Comparison of ENCODE assay signal across 8 cellular contexts in genomic region chr3:38834110-38834509, GRCh38. TPM values are rescaled to one million over a fixed set of nuclear protein-coding genes. Genes with fewer than 3 reads are reported as not detected.
DNase-seq lines count a peak whose midpoint lies in the region; ATAC-seq, FAIRE-seq and TF ChIP-seq lines count a peak whose summit lies in the region.

No MANE protein-coding gene starts in this region.

- peak in 1 of 2 experiments; percentile 53; a peak in 1 of 3 replicates for TF ChIP-seq EP300 in H1 (IDR thresholded peaks at IDR 0.05; ENCODE audit: borderline replicate concordance in 1 of 2, low read depth in 2 of 2, low read length in 2 of 2)

- H3K27me3 ChIP-seq in RWPE2 (ENCODE audit: insufficient read depth, poor library complexity, severe bottlenecking) (no peaks in the 10 kb centered on the region), H1 (replicated peaks in 1 of 4; ENCODE audit: control insufficient read depth in 3 of 4, extremely low read depth in 1 of 4, insufficient read depth in 3 of 4, low read length in 3 of 4) (no peaks in the 10 kb centered on the region; a peak in 1 of 7 replicates)

- H3K4ac ChIP-seq in H1 (replicated peaks; ENCODE audit: insufficient read length, low read depth, low read length), result no peak overlapping the region

- no peak overlapping the region for H2AK5ac ChIP-seq in H1 (ENCODE audit: low read depth, low read length)

- 39% methylated on average over 8 of the region's 8 CpGs; no CpG with 5 or more reads in 1 of the 2 experiments for WGBS in H1 (ENCODE audit: extremely low coverage in 1 of 2, insufficient coverage in 1 of 2, insufficient read length in 1 of 2, insufficient replicate concordance in 2 of 2, low coverage in 1 of 2, low lambda C conversion rate in 2 of 2, missing lambda C conversion rate in 1 of 2), 2 experiments

- no peak for TF ChIP-seq CTCF in RWPE2 (IDR thresholded peaks at IDR 0.05; ENCODE audit: poor library complexity, severe bottlenecking)
- no peak for TF ChIP-seq CTCF in H1 (IDR thresholded peaks at IDR 0.05; ENCODE audit: control extremely low read depth in 1 of 3, insufficient read depth in 1 of 3, low read depth in 1 of 3, low read length in 3 of 3)

- peak; percentile 85 for ATAC-seq in RWPE2 (ENCODE audit: low read depth)
- peak; percentile 44 to 60 for ATAC-seq in naive thymus-derived CD8-positive, alpha-beta T cell

- H2BK20ac ChIP-seq in H1 (ENCODE audit: low read length), result no peak overlapping the region

- H3K4me1 ChIP-seq in RWPE2 (ENCODE audit: insufficient read depth, poor library complexity, severe bottlenecking), result no peaks in the 10 kb centered on the region
- peaks cover 4 to 17% (median 7%) of the 10 kb centered on the region in 4 experiments; a peak in 6 of 7 replicates for H3K4me1 ChIP-seq in H1 (replicated peaks in 1 of 4; ENCODE audit: control insufficient read depth in 3 of 4, insufficient read depth in 4 of 4, low read length in 3 of 4)

- no peak overlapping the region for H2AFZ ChIP-seq in H1 (ENCODE audit: low read length)

- H3K36me3 ChIP-seq in RWPE2 (ENCODE audit: low read depth), result no peaks in the 10 kb centered on the region
- H3K36me3 ChIP-seq in H1 (ENCODE audit: control insufficient read depth in 2 of 4, insufficient read depth in 4 of 4, low read length in 3 of 4), result no peaks in the 10 kb centered on the region

- POLR2A ChIA-PET in H1 (lab: Charles Lee; ENCODE audit: partially characterized antibody), result interaction anchor here (1.5 kb wide), 1 partner anchor 8 kb away, joined by 3 read pairs; no protein-coding TSS in a partner anchor
- POLR2A ChIA-PET in naive thymus-derived CD8-positive, alpha-beta T cell (lab: Charles Lee), result no interaction called here

- H2BK12ac ChIP-seq in H1 (ENCODE audit: low read depth, low read length), result peak overlapping the region; percentile 60; the same call in 1 of the 2 replicates

- CTCF ChIA-PET in H1 (lab: Charles Lee; ENCODE audit: partially characterized antibody), result interaction anchor here (1.3 to 2.5 kb wide), 3 partner anchors 10 to 95 kb away, joined by 4 to 9 read pairs (median 9); no protein-coding TSS in a partner anchor

- DNase-seq in activated gamma-delta T cell treated with Interleukin-2 at 50 U/mL for 16 hours, result peak; percentile 27
- DNase-seq in activated gamma-delta T cell (lab: John Stamatoyannopoulos, UW), result no peak
- DNase-seq in RWPE2 (ENCODE audit: low spot score), result peak; percentile 61
- DNase-seq in H1 (ENCODE audit: low read depth in 1 of 2, low spot score in 2 of 2), result peak; percentile 25 to 60
- peak in 1 of 10 donors; percentile 14 for DNase-seq in naive thymus-derived CD8-positive, alpha-beta T cell
- DNase-seq in cortex of kidney (lab: John Stamatoyannopoulos, UW), result no peak
- no peak for DNase-seq in NCI-H1436 (lab: John Stamatoyannopoulos, UW)
- DNase-seq in AML-193 (lab: John Stamatoyannopoulos, UW), result no peak

- no peak overlapping the region for H2BK5ac ChIP-seq in H1 (ENCODE audit: low read depth, low read length)

- no peaks in the 10 kb centered on the region for H3K9me3 ChIP-seq in RWPE2 (ENCODE audit: severe bottlenecking)
- no peaks in the 10 kb centered on the region for H3K9me3 ChIP-seq in H1 (ENCODE audit: insufficient read depth in 2 of 2, low read depth in 1 of 2, low read length in 1 of 2)

- H3K4me3 ChIP-seq in RWPE2 (ENCODE audit: severe bottlenecking), result no peak overlapping the region
- H3K4me3 ChIP-seq in H1 (ENCODE audit: extremely low read depth in 1 of 4, insufficient read depth in 2 of 4, low read depth in 3 of 4, low read length in 4 of 4), result no peak overlapping the region

- H4K5ac ChIP-seq in H1 (ENCODE audit: insufficient read length, low read depth, low read length), result no peak overlapping the region

- H4K20me1 ChIP-seq in H1 (replicated peaks in 1 of 2; ENCODE audit: control insufficient read depth in 1 of 2, insufficient read depth in 2 of 2, low read length in 2 of 2), result no peaks in the 10 kb centered on the region

- no peak overlapping the region for H3K18ac ChIP-seq in H1 (ENCODE audit: extremely low read depth, low read length)

- H3K27ac ChIP-seq in RWPE2 (ENCODE audit: poor library complexity, severe bottlenecking) (no peak overlapping the region), H1 (ENCODE audit: low read depth, low read length) (no peak overlapping the region)

- H2BK120ac ChIP-seq in H1 (replicated peaks; ENCODE audit: low read depth, low read length), result no peak overlapping the region

- peak overlapping the region in 1 of 10 donors; percentile 23 for H3K4me3 Mint-ChIP-seq in naive thymus-derived CD8-positive, alpha-beta T cell

- FAIRE-seq in H1 (lab: Jason Lieb, UNC), result no peak

- TF ChIP-seq RAD21 in H1 (IDR thresholded peaks at IDR 0.05 in 1 of 2, conservative IDR thresholded peaks at IDR 0.05 in 1 of 2; ENCODE audit: low read depth in 2 of 2, low read length in 2 of 2), result no peak

- H4K8ac ChIP-seq in H1 (ENCODE audit: extremely low read depth, insufficient read depth, low read length), result no peak overlapping the region

- no peak overlapping the region for H4K91ac ChIP-seq in H1 (replicated peaks; ENCODE audit: insufficient read length, low read length)

- no peaks in the 10 kb centered on the region for H3K9me3 Mint-ChIP-seq in naive thymus-derived CD8-positive, alpha-beta T cell

- no peaks in the 10 kb centered on the region for H3K79me2 ChIP-seq in H1 (ENCODE audit: control insufficient read depth in 1 of 2, insufficient read depth in 2 of 2, low read length in 2 of 2)

- no peak overlapping the region for H3K14ac ChIP-seq in H1 (ENCODE audit: insufficient read length)

- H3K23ac ChIP-seq in H1 (ENCODE audit: insufficient read length), result no peak overlapping the region

- H3K4me1 Mint-ChIP-seq in naive thymus-derived CD8-positive, alpha-beta T cell, result peaks cover 4 to 15% (median 10%) of the 10 kb centered on the region in 4 donors

- H3K36me3 Mint-ChIP-seq in naive thymus-derived CD8-positive, alpha-beta T cell, result no peaks in the 10 kb centered on the region

- H3K4me2 ChIP-seq in H1 (ENCODE audit: insufficient read depth in 1 of 2, low read depth in 2 of 2, low read length in 2 of 2), result peak overlapping the region in 1 of 2 experiments; percentile 8; a peak in 1 of 4 replicates

- H3K56ac ChIP-seq in H1 (replicated peaks; ENCODE audit: insufficient read length, low read depth, low read length), result no peak overlapping the region

- no peak for TF ChIP-seq POLR2A in H1 (IDR thresholded peaks at IDR 0.05; ENCODE audit: control extremely low read depth in 1 of 2, low read depth in 2 of 2, low read length in 2 of 2)

- H3K23me2 ChIP-seq in H1 (ENCODE audit: low read depth, low read length), result no peaks in the 10 kb centered on the region

- H3K79me1 ChIP-seq in H1 (ENCODE audit: low read depth, low read length), result no peaks in the 10 kb centered on the region

- no peak overlapping the region for H2BK15ac ChIP-seq in H1 (ENCODE audit: low read length)

- peak overlapping the region in 5 of 10 donors; percentile 23 to 77 (median 56) for H3K27ac Mint-ChIP-seq in naive thymus-derived CD8-positive, alpha-beta T cell

- no peaks in the 10 kb centered on the region for H3K27me3 Mint-ChIP-seq in naive thymus-derived CD8-positive, alpha-beta T cell

- no peak overlapping the region for H3K9ac ChIP-seq in H1 (replicated peaks in 1 of 4; ENCODE audit: extremely low read depth in 1 of 4, low read depth in 3 of 4, low read length in 3 of 4)

TF ChIP-seq in H1, 55 proteins besides CTCF, POLR2A, EP300 and RAD21:
- TF ChIP-seq, protein P1, sequence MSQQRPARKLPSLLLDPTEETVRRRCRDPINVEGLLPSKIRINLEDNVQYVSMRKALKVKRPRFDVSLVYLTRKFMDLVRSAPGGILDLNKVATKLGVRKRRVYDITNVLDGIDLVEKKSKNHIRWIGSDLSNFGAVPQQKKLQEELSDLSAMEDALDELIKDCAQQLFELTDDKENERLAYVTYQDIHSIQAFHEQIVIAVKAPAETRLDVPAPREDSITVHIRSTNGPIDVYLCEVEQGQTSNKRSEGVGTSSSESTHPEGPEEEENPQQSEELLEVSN (IDR thresholded peaks at IDR 0.05), result no peak; the same call in 1 of the 2 replicates
- TF ChIP-seq KDM1A (IDR thresholded peaks at IDR 0.05; ENCODE audit: borderline replicate concordance, low read length) (no peak), BACH1 (IDR thresholded peaks at IDR 0.05; ENCODE audit: low read length) (no peak), SIX5 (IDR thresholded peaks at IDR 0.05; ENCODE audit: low read depth, low read length) (no peak), MAX (IDR thresholded peaks at IDR 0.05) (peak; percentile 35; the same call in 1 of the 2 replicates), JUND (IDR thresholded peaks at IDR 0.05; ENCODE audit: low read length) (peak; percentile 75; the same call in 1 of the 2 replicates), BRCA1 (IDR thresholded peaks at IDR 0.05; ENCODE audit: low read depth, low read length) (no peak), TAF1 (IDR thresholded peaks at IDR 0.05; ENCODE audit: low read depth, low read length) (no peak), CHD2 (IDR thresholded peaks at IDR 0.05; ENCODE audit: low read length) (no peak), HDAC2 (IDR thresholded peaks at IDR 0.05; ENCODE audit: borderline replicate concordance in 1 of 2, low read depth in 2 of 2, low read length in 2 of 2) (no peak), SAP30 (IDR thresholded peaks at IDR 0.05; ENCODE audit: insufficient read depth, insufficient replicate concordance, low read length) (no peak), CREB1 (IDR thresholded peaks at IDR 0.05) (no peak), MAFK (IDR thresholded peaks at IDR 0.05; ENCODE audit: low read depth, low read length) (no peak), GTF2F1 (IDR thresholded peaks at IDR 0.05; ENCODE audit: borderline replicate concordance, low read depth, low read length) (no peak), CHD1 (IDR thresholded peaks at IDR 0.05; ENCODE audit: low read depth, low read length) (no peak), EGR1 (IDR thresholded peaks at IDR 0.05; ENCODE audit: borderline replicate concordance, low read depth, low read length) (no peak)

RNA-seq across cellular contexts. Expression of gene SCN10A, which starts 18.1 kb away (rescaled TPM):
- total RNA-seq in H1 (2021; fragmentation: NEBNext Ultra II Directional; extraction: Animal tissue kit (Norgen Biotek cat#: 25700)), result not detected in 2 replicates
- polyA plus RNA-seq in H1 (2011; rRNA removed), result not detected in 2 replicates
- not detected for polyA plus RNA-seq in H1 (2011; cell fraction: cytosol; rRNA removed)
- polyA plus RNA-seq in H1 (2011; cell fraction: nucleus; rRNA removed), result not detected
- polyA plus RNA-seq in H1 (2012, experiment 1 of 2), result not detected in 4 replicates
- polyA plus RNA-seq in H1 (2012, experiment 2 of 2), result not detected
- not detected for polyA plus RNA-seq in H1 (2013, experiment 1 of 2)
- not detected for polyA plus RNA-seq in H1 (2013, experiment 2 of 2)
- not detected in 2 replicates for polyA minus RNA-seq in H1 (2011; rRNA and poly(A)+ RNA removed)
- not detected for polyA minus RNA-seq in H1 (2011; cell fraction: cytosol; rRNA and poly(A)+ RNA removed)
- not detected for polyA minus RNA-seq in H1 (2011; cell fraction: nucleus; rRNA and poly(A)+ RNA removed)
- not detected for total RNA-seq in naive thymus-derived CD8-positive, alpha-beta T cell
- not detected for polyA plus RNA-seq in naive thymus-derived CD8-positive, alpha-beta T cell

Comparison
In these comparisons a context has a peak if more than half of its experiments do, and no peak if none do; other contexts are left out.
1. DNase-seq: peak in activated gamma-delta T cell treated with Interleukin-2 at 50 U/mL for 16 hours (single experiment), RWPE2 (single experiment) and H1 (2 of 2); none in activated gamma-delta T cell (single experiment), cortex of kidney (single experiment), NCI-H1436 (single experiment) and AML-193 (0 of 2).